Comparison of ENCODE assay signal across 13 cellular contexts in the genomic region with DNA sequence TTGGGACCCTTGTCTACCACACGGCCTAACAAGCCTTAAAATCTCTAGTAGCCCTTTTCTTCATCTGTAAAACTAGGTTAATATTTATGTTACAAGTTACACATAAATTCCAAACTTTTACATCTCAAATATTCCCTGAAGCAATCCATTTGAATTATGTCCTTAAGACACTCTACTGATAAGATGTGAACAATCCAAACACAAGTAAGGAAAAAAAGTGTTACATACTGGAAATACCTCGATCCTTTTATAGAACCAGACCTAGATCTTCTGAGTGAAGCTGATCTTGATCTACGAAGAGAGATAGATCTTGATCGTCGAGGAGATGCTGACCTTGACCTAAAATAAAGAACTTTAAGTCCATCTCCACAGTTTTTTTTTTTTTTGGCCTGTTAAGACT. TPM values are rescaled to one million over a fixed set of nuclear protein-coding genes. Genes with fewer than 3 reads are reported as not detected.
DNase-seq lines count a peak whose midpoint lies in the region; ATAC-seq, FAIRE-seq and TF ChIP-seq lines count a peak whose summit lies in the region.
"Had no signal": no experiment of that assay in that cellular context is flagged by ENCODE, and none has a peak within 500 bp of the region (broad histone marks: within the 10 kb centered on the region; RNA-seq: fewer than 3 reads in every experiment).

No MANE protein-coding gene starts in this region.

- no peak for FAIRE-seq in astrocyte (lab: Jason Lieb, UNC)

- H3K9ac ChIP-seq in Karpas-422 (ENCODE audit: low read length) (no peak overlapping the region), astrocyte (ENCODE audit: low read length) (peak overlapping the region; percentile 7)

- H3K4me2 ChIP-seq in Karpas-422 (ENCODE audit: low read depth, low read length, poor library complexity, severe bottlenecking), result peak overlapping the region; percentile 86
- H3K4me2 ChIP-seq in astrocyte (ENCODE audit: low read length), result peak overlapping the region; percentile 89

- no peaks in the 10 kb centered on the region for H3K9me3 ChIP-seq in CD4-positive, alpha-beta memory T cell (ENCODE audit: control insufficient read depth in 1 of 2, low read length in 2 of 2)
- H3K9me3 ChIP-seq in Karpas-422 (ENCODE audit: low read length), result no peaks in the 10 kb centered on the region
- H3K9me3 ChIP-seq in astrocyte (ENCODE audit: insufficient read depth, low read depth, low read length), result no peaks in the 10 kb centered on the region
- H3K9me3 ChIP-seq: left lung had no signal

- H3K79me2 ChIP-seq in Karpas-422 (ENCODE audit: low read length) (peaks cover 56% of the 10 kb centered on the region), astrocyte (ENCODE audit: insufficient read depth, low read length) (peaks cover 83% of the 10 kb centered on the region)

- peak overlapping the region; percentile 86 to 99 (median 96) for H3K27ac Mint-ChIP-seq in CD4-positive, alpha-beta memory T cell
- no peak overlapping the region for H3K27ac Mint-ChIP-seq in astrocyte (ENCODE audit: unreplicated experiment)
- peak overlapping the region; percentile 35 to 100 (median 76) for H3K27ac Mint-ChIP-seq in naive thymus-derived CD8-positive, alpha-beta T cell

- CTCF ChIA-PET in CD4-positive, alpha-beta memory T cell (lab: Charles Lee; ENCODE audit: partially characterized antibody), result interaction anchor here (1.0 to 4.4 kb wide), 4 partner anchors 149 to 166 kb away, joined by 3 to 27 read pairs (median 4); no protein-coding TSS in a partner anchor

- H3K4me1 ChIP-seq in CD4-positive, alpha-beta memory T cell (ENCODE audit: insufficient read depth, low read length), result peaks cover 78% of the 10 kb centered on the region
- H3K4me1 ChIP-seq in Karpas-422 (ENCODE audit: low read length), result peaks cover 76% of the 10 kb centered on the region
- H3K4me1 ChIP-seq in astrocyte (ENCODE audit: insufficient read depth, low read length), result peaks cover 16% of the 10 kb centered on the region

- H3K9me3 Mint-ChIP-seq in CD4-positive, alpha-beta memory T cell, result peaks cover 0 to 22% (median 1%) of the 10 kb centered on the region in 8 donors
- H3K9me3 Mint-ChIP-seq in astrocyte (ENCODE audit: unreplicated experiment), result no peaks in the 10 kb centered on the region
- no peaks in the 10 kb centered on the region for H3K9me3 Mint-ChIP-seq in naive thymus-derived CD8-positive, alpha-beta T cell

- H3K4me1 Mint-ChIP-seq in CD4-positive, alpha-beta memory T cell, result peaks cover 58 to 93% (median 68%) of the 10 kb centered on the region in 4 donors
- peaks cover 40% of the 10 kb centered on the region for H3K4me1 Mint-ChIP-seq in astrocyte (ENCODE audit: low read depth, unreplicated experiment)
- H3K4me1 Mint-ChIP-seq in naive thymus-derived CD8-positive, alpha-beta T cell, result peaks cover 37 to 81% (median 75%) of the 10 kb centered on the region in 4 donors

- peaks cover 0 to 3% of the 10 kb centered on the region in 2 donors for H3K27me3 Mint-ChIP-seq in CD4-positive, alpha-beta memory T cell
- no peaks in the 10 kb centered on the region for H3K27me3 Mint-ChIP-seq in astrocyte (ENCODE audit: low read depth, unreplicated experiment)
- H3K27me3 Mint-ChIP-seq in naive thymus-derived CD8-positive, alpha-beta T cell, result peaks cover 0 to 9% (median 0%) of the 10 kb centered on the region in 5 donors

- POLR2A ChIA-PET in CD4-positive, alpha-beta memory T cell (lab: Charles Lee; ENCODE audit: partially characterized antibody), result interaction anchor here (0.6 to 8.0 kb wide), 13 partner anchors 7 to 389 kb away, joined by 3 to 327 read pairs (median 4); a partner anchor contains a TSS
- POLR2A ChIA-PET in naive thymus-derived CD8-positive, alpha-beta T cell (lab: Charles Lee), result interaction anchor here (1.0 kb wide), 1 partner anchor 22 kb away, joined by 4 read pairs; no protein-coding TSS in a partner anchor

- peak overlapping the region; percentile 98 to 100 (median 100) for H3K4me3 Mint-ChIP-seq in CD4-positive, alpha-beta memory T cell
- peak overlapping the region; percentile 46 for H3K4me3 Mint-ChIP-seq in astrocyte (ENCODE audit: unreplicated experiment)
- peak overlapping the region; percentile 50 to 100 (median 76) for H3K4me3 Mint-ChIP-seq in naive thymus-derived CD8-positive, alpha-beta T cell

- TF ChIP-seq CTCF in astrocyte (IDR thresholded peaks at IDR 0.05; ENCODE audit: insufficient read depth, low read depth, low read length), result no peak

- ATAC-seq in naive thymus-derived CD8-positive, alpha-beta T cell, result no peak
- ATAC-seq in GM18511 (IDR thresholded peaks at IDR 0.05; ENCODE audit: unreplicated experiment) (no peak), GM21786 (IDR thresholded peaks at IDR 0.05; ENCODE audit: unreplicated experiment) (no peak)
- ATAC-seq: left lung had no signal

- H3K4me3 ChIP-seq in CD4-positive, alpha-beta memory T cell (ENCODE audit: low read length in 2 of 2), result peak overlapping the region in 1 of 2 donors; percentile 3
- no peak overlapping the region for H3K4me3 ChIP-seq in Karpas-422 (ENCODE audit: low read length)
- H3K4me3 ChIP-seq in astrocyte (ENCODE audit: insufficient read depth, low read depth, low read length), result no peak overlapping the region
- H3K4me3 ChIP-seq: left lung had no signal

- H3K9me2 ChIP-seq in Karpas-422 (replicated peaks; ENCODE audit: insufficient read depth, low read length), result no peaks in the 10 kb centered on the region

- peak overlapping the region; percentile 93 for H3K27ac ChIP-seq in CD4-positive, alpha-beta memory T cell (ENCODE audit: low read depth, low read length)
- H3K27ac ChIP-seq in Karpas-422 (ENCODE audit: low read length) (no peak overlapping the region), astrocyte (ENCODE audit: low read depth, low read length) (no peak overlapping the region)
- H3K27ac ChIP-seq: left lung had no signal

- H3K27me3 ChIP-seq in CD4-positive, alpha-beta memory T cell (ENCODE audit: insufficient read depth, low read length), result no peaks in the 10 kb centered on the region
- H3K27me3 ChIP-seq in Karpas-422 (ENCODE audit: low read length) (no peaks in the 10 kb centered on the region), astrocyte (ENCODE audit: insufficient read depth, low read length) (no peaks in the 10 kb centered on the region)
- H3K27me3 ChIP-seq: left lung had no signal

- peaks cover 70 to 85% of the 10 kb centered on the region in 2 donors for H3K36me3 Mint-ChIP-seq in CD4-positive, alpha-beta memory T cell
- H3K36me3 Mint-ChIP-seq in astrocyte (ENCODE audit: low read depth, unreplicated experiment), result peaks cover 21% of the 10 kb centered on the region
- peaks cover 31 to 77% (median 47%) of the 10 kb centered on the region in 3 donors for H3K36me3 Mint-ChIP-seq in naive thymus-derived CD8-positive, alpha-beta T cell

- no peak for DNase-seq in CD4-positive, alpha-beta memory T cell
- no peak for DNase-seq in Karpas-422
- no peak for DNase-seq in astrocyte (ENCODE audit: low read depth)
- DNase-seq in naive thymus-derived CD8-positive, alpha-beta T cell, result no peak
- DNase-seq in foreskin melanocyte, result no peak
- no peak for DNase-seq in stimulated activated CD4-positive, alpha-beta T cell treated with anti-CD3 and anti-CD28 coated beads, Interleukin-15, amount 100 ng/mL, for 24 hours
- DNase-seq: amniotic stem cell, GOT3, left lung, NCI-H69, T-helper 9 cell had no signal

- H4K20me1 ChIP-seq in Karpas-422 (ENCODE audit: insufficient read depth, low read depth, low read length), result peaks cover 60% of the 10 kb centered on the region
- H4K20me1 ChIP-seq in astrocyte (ENCODE audit: insufficient read depth, low read length), result peaks cover 79% of the 10 kb centered on the region

- peaks cover 67% of the 10 kb centered on the region for H3K36me3 ChIP-seq in CD4-positive, alpha-beta memory T cell (ENCODE audit: insufficient read depth, low read length)
- H3K36me3 ChIP-seq in Karpas-422 (ENCODE audit: insufficient read depth, low read length) (peaks cover 72% of the 10 kb centered on the region), astrocyte (ENCODE audit: insufficient read depth, low read length) (peaks cover 60% of the 10 kb centered on the region)

- H2AFZ ChIP-seq in Karpas-422 (ENCODE audit: low read length) (no peak overlapping the region), astrocyte (ENCODE audit: low read depth, low read length) (no peak overlapping the region)

- intact Hi-C loops in CD4-positive, alpha-beta memory T cell (cut with micrococcal nuclease), result no loop called here

RNA-seq across cellular contexts. Expression of a gene that starts 3.3 kb away (rescaled TPM):
- 100 to 1,000 TPM; 314 to 333 TPM for total RNA-seq in CD4-positive, alpha-beta memory T cell
- 100 to 1,000 TPM; 177 to 202 TPM for polyA plus RNA-seq in CD4-positive, alpha-beta memory T cell
- 154 and 176 TPM in 2 replicates for total RNA-seq in Karpas-422 (2014; rRNA removed; shearing (Covaris generic); ENCODE audit: low replicate concordance)
- 104 and 120 TPM in 2 replicates for total RNA-seq in astrocyte
- 100 to 1,000 TPM; 288 to 291 TPM for total RNA-seq in naive thymus-derived CD8-positive, alpha-beta T cell
- polyA plus RNA-seq in naive thymus-derived CD8-positive, alpha-beta T cell, result 100 to 1,000 TPM; 164 to 172 (median 169) TPM

RNA-seq across cellular contexts. Expression of a gene that starts 30.2 kb away (rescaled TPM):
- 10 to 100 TPM; 15.1 to 15.5 TPM for total RNA-seq in CD4-positive, alpha-beta memory T cell
- polyA plus RNA-seq in CD4-positive, alpha-beta memory T cell, result 10 to 100 TPM in 1 of 2 donors, 1 to 10 TPM in 1; 5.9 to 15.5 TPM
- 16.2 and 20.1 TPM in 2 replicates for total RNA-seq in Karpas-422 (2014; rRNA removed; shearing (Covaris generic); ENCODE audit: low replicate concordance)
- total RNA-seq in astrocyte, result 14.0 TPM in 2 replicates
- total RNA-seq in naive thymus-derived CD8-positive, alpha-beta T cell, result 10 to 100 TPM; 12.0 to 13.7 TPM
- polyA plus RNA-seq in naive thymus-derived CD8-positive, alpha-beta T cell, result 10 to 100 TPM in 1 of 3 donors, 1 to 10 TPM in 2; 6.8 to 11.6 (median 8.3) TPM

Comparison
In these comparisons a context has a peak if more than half of its experiments do, and no peak if none do; other contexts are left out.
1. H3K4me3 Mint-ChIP-seq: peak in every context shown above with its lines; median percentile 100 in CD4-positive, alpha-beta memory T cell; 76 in naive thymus-derived CD8-positive, alpha-beta T cell; 46 in astrocyte.